ENCODE assay signal across 8 cellular contexts in genomic region chr2:179936654-179937053, GRCh38.
DNase-seq lines count a peak whose midpoint lies in the region; ATAC-seq lines count a peak whose summit lies in the region.

No MANE protein-coding gene starts in this region.

- no peaks in the 10 kb centered on the region for H3K9me3 Mint-ChIP-seq in activated CD4-positive, alpha-beta T cell treated with anti-CD3 and anti-CD28 coated beads, Interleukin-2, amount 10 ng/mL, durations not matched to agents 7 days and 5 days

- ATAC-seq in HG03354 (IDR thresholded peaks at IDR 0.05; ENCODE audit: poor library complexity, severe bottlenecking, unreplicated experiment), result peak; percentile 64
- ATAC-seq in HG03378 (IDR thresholded peaks at IDR 0.05; ENCODE audit: unreplicated experiment), result no peak
- ATAC-seq in HG02678 (IDR thresholded peaks at IDR 0.05; ENCODE audit: unreplicated experiment), result no peak

- H3K36me3 Mint-ChIP-seq in activated CD4-positive, alpha-beta T cell treated with anti-CD3 and anti-CD28 coated beads, Interleukin-2, amount 10 ng/mL, durations not matched to agents 7 days and 5 days (ENCODE audit: low read depth), result no peaks in the 10 kb centered on the region

- peak; percentile 70 for DNase-seq in DMS53 (lab: John Stamatoyannopoulos, UW)
- DNase-seq in DMS53 treated with DMSO at 0.1 percent for 48 hours (lab: John Stamatoyannopoulos, UW; ENCODE audit: unreplicated experiment), result no peak
- peak; percentile 42 for DNase-seq in activated CD4-positive, alpha-beta T cell treated with anti-CD3 and anti-CD28 coated beads, Interleukin-2, amount 10 ng/mL, durations not matched to agents 7 days and 5 days
- peak; percentile 6 for DNase-seq in kidney glomerular epithelial cell (lab: John Stamatoyannopoulos, UW)
- DNase-seq in GOT3 (lab: John Stamatoyannopoulos, UW), result no peak

- no peaks in the 10 kb centered on the region for H3K27me3 Mint-ChIP-seq in activated CD4-positive, alpha-beta T cell treated with anti-CD3 and anti-CD28 coated beads, Interleukin-2, amount 10 ng/mL, durations not matched to agents 7 days and 5 days

- POLR2A ChIA-PET in activated CD4-positive, alpha-beta T cell treated with anti-CD3 and anti-CD28 coated beads, Interleukin-2, amount 10 ng/mL, durations not matched to agents 7 days and 5 days (lab: Charles Lee), result no interaction called here

- CTCF ChIA-PET in activated CD4-positive, alpha-beta T cell treated with anti-CD3 and anti-CD28 coated beads, Interleukin-2, amount 10 ng/mL, durations not matched to agents 7 days and 5 days (lab: Charles Lee), result interaction anchor here (0.8 kb wide), 1 partner anchor 11 kb away, joined by 3 read pairs; no protein-coding TSS in a partner anchor

- H3K27ac Mint-ChIP-seq in activated CD4-positive, alpha-beta T cell treated with anti-CD3 and anti-CD28 coated beads, Interleukin-2, amount 10 ng/mL, durations not matched to agents 7 days and 5 days, result no peak overlapping the region

- no peak overlapping the region for H3K4me3 Mint-ChIP-seq in activated CD4-positive, alpha-beta T cell treated with anti-CD3 and anti-CD28 coated beads, Interleukin-2, amount 10 ng/mL, durations not matched to agents 7 days and 5 days

- H3K4me1 Mint-ChIP-seq in activated CD4-positive, alpha-beta T cell treated with anti-CD3 and anti-CD28 coated beads, Interleukin-2, amount 10 ng/mL, durations not matched to agents 7 days and 5 days, result no peaks in the 10 kb centered on the region

Comparison
In these comparisons a context has a peak if more than half of its experiments do, and no peak if none do; other contexts are left out.
1. DNase-seq: peak in DMS53 (single experiment), activated CD4-positive, alpha-beta T cell treated with anti-CD3 and anti-CD28 coated beads, Interleukin-2, amount 10 ng/mL, durations not matched to agents 7 days and 5 days (single experiment) and kidney glomerular epithelial cell (single experiment); none in DMS53 treated with DMSO at 0.1 percent for 48 hours (single experiment) and GOT3 (single experiment).